In the genomic region with DNA sequence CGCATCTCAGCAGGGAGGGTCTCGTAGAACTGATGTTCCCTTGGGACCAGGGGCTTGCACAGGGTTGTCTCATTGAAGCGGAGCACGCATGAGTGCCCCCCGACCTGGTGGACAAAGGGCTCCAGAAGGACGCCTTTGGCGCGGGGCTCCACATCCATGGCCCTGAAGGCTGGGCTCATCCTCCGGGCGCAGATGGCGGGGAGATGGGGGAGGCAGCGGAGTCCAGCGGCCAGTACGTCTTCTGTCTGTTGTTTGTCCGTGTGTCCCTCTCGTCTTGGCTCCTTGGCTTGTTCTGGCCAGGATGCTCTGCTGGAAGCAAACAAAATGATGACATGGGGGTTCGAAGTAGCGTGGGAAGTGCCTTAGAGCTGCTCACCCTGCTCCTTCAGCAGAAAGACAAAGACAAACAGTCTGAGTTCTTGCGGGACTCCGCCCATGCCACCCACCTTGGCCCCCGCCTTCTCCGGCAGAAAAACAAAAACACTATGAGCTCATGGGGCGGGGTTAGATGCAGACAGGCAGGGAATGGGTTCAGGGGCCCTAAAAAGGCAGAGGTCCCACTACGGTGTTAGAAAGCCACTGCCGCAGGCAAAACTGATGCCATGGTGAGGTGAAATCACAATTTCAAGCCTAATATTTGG, we compare ENCODE assay signal across 8 cellular contexts. TPM values are rescaled to one million over a fixed set of nuclear protein-coding genes. Genes with fewer than 3 reads are reported as not detected.
DNase-seq lines count a peak whose midpoint lies in the region; ATAC-seq and TF ChIP-seq lines count a peak whose summit lies in the region.

No MANE protein-coding gene starts in this region.

- H3K27me3 ChIP-seq in ascending aorta = no peaks in the 10 kb centered on the region
- H3K27me3 ChIP-seq in prostate gland (replicated peaks; ENCODE audit: insufficient read depth) = no peaks in the 10 kb centered on the region

- TF ChIP-seq CTCF in ascending aorta (IDR thresholded peaks at IDR 0.05) (no peak), prostate gland (IDR thresholded peaks at IDR 0.05) (no peak)

- intact Hi-C loops in ascending aorta (cut with DNase I) (no loop called here), left ventricle myocardium superior (cut with micrococcal nuclease) (no loop called here), prostate gland (cut with DNase I) (no loop called here)

- TF ChIP-seq POLR2A in prostate gland (IDR thresholded peaks at IDR 0.05) = no peak

- DNase-seq in EL (peak; percentile 58), ascending aorta (ENCODE audit: low spot score in 2 of 2) (peak in 1 of 2 donors; percentile 79), left ventricle myocardium superior (peak; percentile 72), prostate gland (ENCODE audit: low spot score) (peak; percentile 47), NK-92 (lab: John Stamatoyannopoulos, UW; ENCODE audit: unreplicated experiment) (no peak), RPMI8226 (no peak)
- DNase-seq in activated CD4-positive, alpha-beta T cell treated with anti-CD3 and anti-CD28 coated beads for 48 hours = no peak

- no peaks in the 10 kb centered on the region for H3K9me3 ChIP-seq in ascending aorta
- H3K9me3 ChIP-seq in prostate gland = no peaks in the 10 kb centered on the region

- H3K4me3 ChIP-seq in ascending aorta = peak overlapping the region; percentile 41 to 61
- peak overlapping the region; percentile 20 to 27 for H3K4me3 ChIP-seq in prostate gland

- H3K27ac ChIP-seq in ascending aorta = peak overlapping the region; percentile 93 to 96
- H3K27ac ChIP-seq in prostate gland = peak overlapping the region; percentile 74 to 76

- WGBS in prostate gland = 39% methylated on average over 25 of the region's 25 CpGs

- H3K36me3 ChIP-seq in ascending aorta (peaks cover 47 to 50% of the 10 kb centered on the region in 2 donors), prostate gland (peaks cover 0 to 8% of the 10 kb centered on the region in 2 donors)

- H3K4me1 ChIP-seq in ascending aorta (peaks cover 9 to 23% of the 10 kb centered on the region in 2 donors), prostate gland (replicated peaks) (peaks cover 5% of the 10 kb centered on the region)

- ATAC-seq in left ventricle myocardium superior (peak; percentile 87), GM18909 (IDR thresholded peaks at IDR 0.05; ENCODE audit: poor library complexity, unreplicated experiment) (no peak)

RNA-seq across cellular contexts. Expression of a gene that starts 9.5 kb away (rescaled TPM):
- total RNA-seq in ascending aorta = 102 TPM
- 13.6 TPM for total RNA-seq in left ventricle myocardium superior
- total RNA-seq in prostate gland = 10 to 100 TPM; 32.9 to 83.3 TPM

RNA-seq across cellular contexts. Expression of a gene that starts 21.8 kb away (rescaled TPM):
- total RNA-seq in ascending aorta = 101 TPM
- total RNA-seq in left ventricle myocardium superior = 30.2 TPM
- 100 to 1,000 TPM; 112 to 165 TPM for total RNA-seq in prostate gland

RNA-seq across cellular contexts. Expression of a gene that starts 32.5 kb away (rescaled TPM):
- total RNA-seq in ascending aorta (2.6 TPM), left ventricle myocardium superior (0.35 TPM), prostate gland (1 to 10 TPM in 1 of 2 donors, under 1 TPM in 1; 0.41 to 6.4 TPM)

RNA-seq across cellular contexts. Expression of a gene that starts 60.0 kb away (rescaled TPM):
- total RNA-seq in ascending aorta (28.1 TPM), left ventricle myocardium superior (12.3 TPM), prostate gland (10 to 100 TPM; 18.4 to 30.0 TPM)

Comparison
In these comparisons a context has a peak if more than half of its experiments do, and no peak if none do; other contexts are left out.
1. DNase-seq: peak in EL (single experiment), left ventricle myocardium superior (single experiment) and prostate gland (single experiment); none in NK-92 (single experiment), RPMI8226 (single experiment) and activated CD4-positive, alpha-beta T cell treated with anti-CD3 and anti-CD28 coated beads for 48 hours (single experiment).